13 cellular contexts compared by ENCODE assay signal in the genomic region with DNA sequence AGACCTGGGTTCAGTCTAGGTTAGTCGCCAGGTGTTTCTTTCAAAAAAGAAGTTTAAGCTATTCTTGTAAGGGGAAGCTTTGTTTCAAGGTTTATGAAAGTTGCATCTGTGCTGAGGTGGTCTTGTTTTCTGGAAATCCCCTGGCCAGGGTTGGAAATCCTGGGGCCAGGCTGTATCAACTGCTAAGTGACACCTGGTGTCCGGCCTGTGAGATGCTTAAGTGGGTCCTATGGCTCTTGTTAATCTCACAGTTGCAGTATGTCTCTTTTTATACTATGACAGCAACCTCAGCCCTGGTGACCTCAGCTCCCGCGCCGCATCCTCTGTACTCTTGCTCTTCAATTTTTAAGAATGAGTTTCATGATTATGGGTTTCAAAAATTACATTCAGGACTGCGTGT.
A peak's percentile ranks its signal among the peaks of the same experiment; 100 is the strongest.
DNase-seq lines count a peak whose midpoint lies in the region; ATAC-seq and TF ChIP-seq lines count a peak whose summit lies in the region.
"Had no signal": no experiment of that assay in that cellular context is flagged by ENCODE, and none has a peak within 500 bp of the region (broad histone marks: within the 10 kb centered on the region; RNA-seq: fewer than 3 reads in every experiment).

No MANE protein-coding gene starts in this region.

- no peaks in the 10 kb centered on the region for H3K27me3 ChIP-seq in thyroid gland

- CTCF ChIA-PET in RWPE1 (lab: Yijun Ruan, JAX): interaction anchor here (0.6 to 1.2 kb wide), 5 partner anchors 12 to 466 kb away, joined by 3 to 4 read pairs (median 3); no protein-coding TSS in a partner anchor

- no peaks in the 10 kb centered on the region for H3K36me3 ChIP-seq in thyroid gland

- ATAC-seq in GM19452 (IDR thresholded peaks at IDR 0.05; ENCODE audit: unreplicated experiment) (peak; percentile 67), HG02885 (IDR thresholded peaks at IDR 0.05; ENCODE audit: poor library complexity, unreplicated experiment) (peak; percentile 78)
- ATAC-seq: HCT116 had no signal

- no peak for TF ChIP-seq CTCF in GM13976 (IDR thresholded peaks at IDR 0.05; ENCODE audit: borderline replicate concordance, control extremely low read depth, extremely low read depth, insufficient read depth, missing control alignments)
- TF ChIP-seq CTCF in RWPE1 (conservative IDR thresholded peaks at IDR 0.05; ENCODE audit: low read depth): no peak
- TF ChIP-seq CTCF in thyroid gland (IDR thresholded peaks at IDR 0.05): no peak

- no peaks in the 10 kb centered on the region for H3K4me1 ChIP-seq in thyroid gland

- intact Hi-C loops in thyroid gland (cut with DNase I): no loop called here

- H3K9me3 ChIP-seq in thyroid gland: no peaks in the 10 kb centered on the region

- in situ Hi-C loops in GM13976 (cut with MboI; ENCODE audit: low sequenced_read_pairs, unreplicated experiment): no loop called here

- POLR2A ChIA-PET in RWPE1 (lab: Yijun Ruan, JAX; ENCODE audit: low non-redundant PET): no interaction called here

- peak; percentile 75 for DNase-seq in GM13976 (ENCODE audit: low spot score)
- peak; percentile 85 for DNase-seq in NAMALWA (ENCODE audit: low spot score)
- no peak for DNase-seq in RWPE1 (ENCODE audit: low spot score)
- DNase-seq in thyroid gland: no peak
- no peak for DNase-seq in MV-4-11 (lab: John Stamatoyannopoulos, UW)
- DNase-seq in SIG-M5 (lab: John Stamatoyannopoulos, UW): no peak
- DNase-seq: AML-193, KG1, NCI-H2171 treated with DMSO at 0.1 percent for 48 hours had no signal

- H3K4me3 ChIP-seq in thyroid gland (replicated peaks in 1 of 3): no peak overlapping the region

- no peak for TF ChIP-seq POLR2A in thyroid gland (IDR thresholded peaks at IDR 0.05)

- H3K27ac ChIP-seq in RWPE1: no peak overlapping the region
- H3K27ac ChIP-seq in thyroid gland: no peak overlapping the region
- H3K27ac ChIP-seq: VCaP had no signal

- WGBS in thyroid gland, 2 donors: 90 to 95% methylated on average over 6 of the region's 6 CpGs

Comparison
In these comparisons a context has a peak if more than half of its experiments do, and no peak if none do; other contexts are left out.
1. DNase-seq: peak in GM13976 (single experiment) and NAMALWA (single experiment); none in RWPE1 (single experiment), thyroid gland (0 of 2), MV-4-11 (single experiment) and SIG-M5 (single experiment).